In genomic region chr5:175711472-175712312, GRCh38 we compare ENCODE assay signal across 17 cellular contexts. TPM values are rescaled to one million over a fixed set of nuclear protein-coding genes. Genes with fewer than 3 reads are reported as not detected.
"Had no signal": no experiment of that assay in that cellular context is flagged by ENCODE, and none has a peak within 500 bp of the region (broad histone marks: within the 10 kb centered on the region; RNA-seq: fewer than 3 reads in every experiment).

No MANE protein-coding gene starts in this region.

- H3K9me3 ChIP-seq: testis had no signal

- H3K4me1 ChIP-seq: testis had no signal

- H3K4me3 ChIP-seq: lung, testis had no signal

- H3K27me3 ChIP-seq: testis had no signal

- DNase-seq: activated CD4-positive, alpha-beta T cell treated with anti-CD3 and anti-CD28 coated beads, Interleukin-2, amount 10 ng/mL, durations not matched to agents 24 days and 14 days; activated CD8-positive, alpha-beta T cell treated with anti-CD3 and anti-CD28 coated beads for 36 hours; activated T-cell treated with anti-CD3 and anti-CD28 coated beads, Interleukin-2, amount 50 U/mL, for 4 hours; amniotic stem cell; dermis blood vessel endothelial cell; effector memory CD8-positive, alpha-beta T cell; hippocampal formation; left colon; stimulated activated naive CD8-positive, alpha-beta T cell treated with anti-CD3 and anti-CD28 coated beads, Interleukin-15, Interleukin-2, amounts not matched to agents 100 U/mL and 50 U/mL, for 24 hours; testis had no signal

- ATAC-seq: activated CD8-positive, alpha-beta T cell treated with anti-CD3 and anti-CD28 coated beads for 36 hours; activated naive CD4-positive, alpha-beta T cell treated with anti-CD3 and anti-CD28 coated beads, Interleukin-2, amount 50 U/mL, for 72 hours; activated T-cell treated with anti-CD3 and anti-CD28 coated beads, Interleukin-2, amount 50 U/mL, for 4 hours; effector memory CD8-positive, alpha-beta T cell; left colon; natural killer cell treated with Interleukin-12 subunit alpha and Interleukin-12 subunit beta and Interleukin-15 and Interleukin-18, amount 100 ng/mL, for 72 hours; stimulated activated naive CD8-positive, alpha-beta T cell treated with anti-CD3 and anti-CD28 coated beads, Interleukin-15, Interleukin-2, amounts not matched to agents 100 U/mL and 50 U/mL, for 24 hours had no signal

- H3K27ac Mint-ChIP-seq: activated CD4-positive, alpha-beta T cell treated with anti-CD3 and anti-CD28 coated beads, Interleukin-2, amount 10 ng/mL, durations not matched to agents 24 days and 14 days; activated CD8-positive, alpha-beta T cell treated with anti-CD3 and anti-CD28 coated beads for 36 hours; activated naive CD4-positive, alpha-beta T cell treated with anti-CD3 and anti-CD28 coated beads, Interleukin-2, amount 50 U/mL, for 72 hours; brain; effector memory CD8-positive, alpha-beta T cell; mesothelial cell of epicardium; natural killer cell treated with Interleukin-12 subunit alpha and Interleukin-12 subunit beta and Interleukin-15 and Interleukin-18, amount 100 ng/mL, for 72 hours; type B pancreatic cell had no signal

- H3K27ac ChIP-seq: testis had no signal

- H3K27me3 Mint-ChIP-seq: activated CD4-positive, alpha-beta T cell treated with anti-CD3 and anti-CD28 coated beads, Interleukin-2, amount 10 ng/mL, durations not matched to agents 24 days and 14 days; activated CD8-positive, alpha-beta T cell treated with anti-CD3 and anti-CD28 coated beads for 36 hours had no signal

- H3K4me3 Mint-ChIP-seq: activated CD4-positive, alpha-beta T cell treated with anti-CD3 and anti-CD28 coated beads, Interleukin-2, amount 10 ng/mL, durations not matched to agents 24 days and 14 days; activated CD8-positive, alpha-beta T cell treated with anti-CD3 and anti-CD28 coated beads for 36 hours; activated T-cell treated with anti-CD3 and anti-CD28 coated beads, Interleukin-2, amount 50 U/mL, for 4 hours; brain; effector memory CD8-positive, alpha-beta T cell; mesothelial cell of epicardium; natural killer cell treated with Interleukin-12 subunit alpha and Interleukin-12 subunit beta and Interleukin-15 and Interleukin-18, amount 100 ng/mL, for 72 hours; type B pancreatic cell had no signal

- H3K4me1 Mint-ChIP-seq: brain had no signal

- H3K36me3 Mint-ChIP-seq: brain, mesothelial cell of epicardium had no signal

RNA-seq across cellular contexts. Expression of gene HRH2, which starts 53.8 kb away (rescaled TPM):
- total RNA-seq: dermis blood vessel endothelial cell, fibroblast of villous mesenchyme had no signal
